27 cellular contexts compared by ENCODE assay signal in genomic region chr20:50756447-50756846, GRCh38.
"Had no signal": no experiment of that assay in that cellular context is flagged by ENCODE, and none has a peak within 500 bp of the region (broad histone marks: within the 10 kb centered on the region; RNA-seq: fewer than 3 reads in every experiment).

No MANE protein-coding gene starts in this region.

- H3K4me2 ChIP-seq: neural progenitor cell had no signal

- H3K27ac ChIP-seq: neural progenitor cell, ovary, parathyroid adenoma, psoas muscle, right lobe of liver, sigmoid colon, thoracic aorta, thyroid gland, transverse colon, upper lobe of right lung, uterus had no signal

- H3K4me3 ChIP-seq: neural progenitor cell, ovary, psoas muscle, right lobe of liver, sigmoid colon, stomach, thoracic aorta, thyroid gland, transverse colon, upper lobe of right lung, uterus had no signal

- H3K4me1 Mint-ChIP-seq: natural killer cell; stimulated activated effector memory CD8-positive, alpha-beta T cell treated with anti-CD3 and anti-CD28 coated beads, Interleukin-12 subunit alpha, Interleukin-12 subunit beta, amount 100 ng/mL, for 72 hours; stimulated activated naive B cell treated with anti-CD40 and anti-IgM and Interleukin-4, amounts not matched to agents 10 μg/mL and 1 μg/mL and 100 μg/mL, for 72 hours had no signal

- H3K9me3 ChIP-seq: ovary, psoas muscle, right lobe of liver, sigmoid colon, stomach, thoracic aorta, thyroid gland, transverse colon, upper lobe of right lung, uterus had no signal

- H3K79me2 ChIP-seq: parathyroid adenoma had no signal

- H3K27me3 Mint-ChIP-seq: progenitor cell of endocrine pancreas; stimulated activated naive B cell treated with anti-CD40 and anti-IgM and Interleukin-4, amounts not matched to agents 10 μg/mL and 1 μg/mL and 100 μg/mL, for 72 hours; stimulated activated naive CD8-positive, alpha-beta T cell treated with anti-CD3 and anti-CD28 coated beads, Interleukin-15, Interleukin-2, amounts not matched to agents 100 ng/mL and 50 ng/mL, for 24 hours; type B pancreatic cell had no signal

- FAIRE-seq: small intestine had no signal

- H3K36me3 ChIP-seq: ovary, right lobe of liver, sigmoid colon, stomach, thoracic aorta, thyroid gland, transverse colon, upper lobe of right lung, uterus had no signal

- H3K9me3 Mint-ChIP-seq: natural killer cell; nephron; neural progenitor cell; stimulated activated effector memory CD8-positive, alpha-beta T cell treated with anti-CD3 and anti-CD28 coated beads, Interleukin-12 subunit alpha, Interleukin-12 subunit beta, amount 100 ng/mL, for 72 hours; stimulated activated naive B cell treated with anti-CD40 and anti-IgM and Interleukin-4, amounts not matched to agents 10 μg/mL and 1 μg/mL and 100 μg/mL, for 72 hours; stimulated activated naive CD8-positive, alpha-beta T cell treated with anti-CD3 and anti-CD28 coated beads, Interleukin-15, Interleukin-2, amounts not matched to agents 100 ng/mL and 50 ng/mL, for 24 hours; type B pancreatic cell had no signal

- H3K36me3 Mint-ChIP-seq: natural killer cell; stimulated activated naive B cell treated with anti-CD40 and anti-IgM and Interleukin-4, amounts not matched to agents 10 μg/mL and 1 μg/mL and 100 μg/mL, for 72 hours had no signal

- H3K4me3 Mint-ChIP-seq: natural killer cell; nephron; neural progenitor cell; stimulated activated effector memory CD8-positive, alpha-beta T cell treated with anti-CD3 and anti-CD28 coated beads, Interleukin-12 subunit alpha, Interleukin-12 subunit beta, amount 100 ng/mL, for 72 hours; stimulated activated naive B cell treated with anti-CD40 and anti-IgM and Interleukin-4, amounts not matched to agents 10 μg/mL and 1 μg/mL and 100 μg/mL, for 72 hours; stimulated activated naive CD8-positive, alpha-beta T cell treated with anti-CD3 and anti-CD28 coated beads, Interleukin-15, Interleukin-2, amounts not matched to agents 100 ng/mL and 50 ng/mL, for 24 hours; type B pancreatic cell had no signal

- ATAC-seq: natural killer cell; psoas muscle; right cardiac atrium; right lobe of liver; stimulated activated effector memory CD8-positive, alpha-beta T cell treated with anti-CD3 and anti-CD28 coated beads, Interleukin-12 subunit alpha, Interleukin-12 subunit beta, amount 100 ng/mL, for 72 hours; stimulated activated naive B cell treated with anti-CD40 and anti-IgM and Interleukin-4, amounts not matched to agents 10 μg/mL and 1 μg/mL and 100 μg/mL, for 72 hours; upper lobe of right lung had no signal

- DNase-seq: natural killer cell; occipital lobe; ovary; psoas muscle; right cardiac atrium; right lobe of liver; sigmoid colon; small intestine; stimulated activated CD4-positive, alpha-beta T cell treated with anti-CD3 and anti-CD28 coated beads, Interleukin-15, amount 100 ng/mL, for 24 hours; stimulated activated CD4-positive, alpha-beta T cell treated with anti-CD3 and anti-CD28 coated beads, Interleukin-2, amount 100 ng/mL, for 24 hours; stimulated activated CD4-positive, alpha-beta T cell treated with anti-CD3 and anti-CD28 coated beads, Interleukin-2, amount 100 ng/mL, for 48 hours; stimulated activated CD4-positive, alpha-beta T cell treated with anti-CD3 and anti-CD28 coated beads, Interleukin-4, amount 100 ng/mL, for 24 hours; stimulated activated naive B cell treated with anti-CD40 and anti-IgM and Interleukin-4, amounts not matched to agents 10 μg/mL and 1 μg/mL and 100 μg/mL, for 72 hours; stimulated activated naive CD4-positive, alpha-beta T cell treated with Interleukin-2 at 50 U/mL for 16 hours; stomach; thyroid gland; transverse colon; upper lobe of right lung; uterus had no signal

- H3K4me1 ChIP-seq: uterus had no signal

- H2AFZ ChIP-seq: neural progenitor cell, parathyroid adenoma had no signal

- H3K27ac Mint-ChIP-seq: natural killer cell; nephron; neural progenitor cell; progenitor cell of endocrine pancreas; stimulated activated effector memory CD8-positive, alpha-beta T cell treated with anti-CD3 and anti-CD28 coated beads, Interleukin-12 subunit alpha, Interleukin-12 subunit beta, amount 100 ng/mL, for 72 hours; stimulated activated naive B cell treated with anti-CD40 and anti-IgM and Interleukin-4, amounts not matched to agents 10 μg/mL and 1 μg/mL and 100 μg/mL, for 72 hours; stimulated activated naive CD8-positive, alpha-beta T cell treated with anti-CD3 and anti-CD28 coated beads, Interleukin-15, Interleukin-2, amounts not matched to agents 100 ng/mL and 50 ng/mL, for 24 hours; type B pancreatic cell had no signal

- H3K27me3 ChIP-seq: neural progenitor cell, ovary, right lobe of liver, sigmoid colon, stomach, thyroid gland, transverse colon, upper lobe of right lung, uterus had no signal

- H3K9ac ChIP-seq: neural progenitor cell, parathyroid adenoma had no signal
